Comparison of ENCODE assay signal across 22 cellular contexts in the genomic region with DNA sequence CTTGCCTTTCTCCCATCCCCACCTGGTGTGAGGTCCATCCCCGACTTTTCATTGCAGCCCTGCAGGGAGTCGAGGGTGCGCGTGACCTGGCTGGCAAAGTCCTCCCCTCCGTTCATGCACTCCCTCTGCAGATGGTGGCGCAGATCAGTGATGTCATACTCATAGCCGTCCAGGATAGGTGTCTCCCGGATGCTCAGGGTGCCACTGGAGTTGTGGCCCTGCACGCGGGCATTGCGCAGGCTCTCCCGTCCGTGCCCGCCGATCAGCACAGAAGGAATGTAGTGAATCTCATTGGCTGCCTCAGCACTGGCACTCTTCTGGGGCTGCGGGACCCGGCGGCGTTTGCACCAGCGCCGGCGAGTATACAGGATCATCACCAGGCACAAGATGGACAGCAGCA.
"Had no signal": no experiment of that assay in that cellular context is flagged by ENCODE, and none has a peak within 500 bp of the region (broad histone marks: within the 10 kb centered on the region; RNA-seq: fewer than 3 reads in every experiment).

No MANE protein-coding gene starts in this region.

- H3K4me3 ChIP-seq: colonic mucosa, left ventricle myocardium inferior, sigmoid colon, spleen, thyroid gland, vagina had no signal

- H3K36me3 ChIP-seq: brain microvascular endothelial cell, colonic mucosa, left ventricle myocardium inferior, sigmoid colon, spleen, thyroid gland, vagina had no signal

- H3K4me1 ChIP-seq: colonic mucosa, left ventricle myocardium inferior, sigmoid colon, spleen, vagina had no signal

- H3K9me3 ChIP-seq: colonic mucosa, left ventricle myocardium inferior, sigmoid colon, spleen, thyroid gland, vagina had no signal

- FAIRE-seq: endometrium, frontal cortex had no signal

- ATAC-seq: activated CD8-positive, alpha-beta T cell treated with anti-CD3 and anti-CD28 coated beads for 36 hours; activated T-cell treated with anti-CD3 and anti-CD28 coated beads, Interleukin-2, amount 50 U/mL, for 4 hours had no signal

- DNase-seq: activated CD4-positive, alpha-beta T cell treated with anti-CD3 and anti-CD28 coated beads for 48 hours; activated CD4-positive, CD25-positive, alpha-beta regulatory T cell; activated CD8-positive, alpha-beta T cell treated with anti-CD3 and anti-CD28 coated beads for 36 hours; activated naive CD4-positive, alpha-beta T cell treated with anti-CD3 and anti-CD28 coated beads, Interleukin-2, amount 10 ng/mL, durations not matched to agents 7 days and 5 days; activated T-cell treated with anti-CD3 and anti-CD28 coated beads, Interleukin-2, amount 50 U/mL, for 4 hours; aorta; brain microvascular endothelial cell; colonic mucosa; head of caudate nucleus; kidney glomerular epithelial cell; left ventricle myocardium inferior; mammary epithelial cell; midbrain; occipital lobe; sigmoid colon; spleen; stimulated activated naive CD4-positive, alpha-beta T cell; T1000; thyroid gland had no signal

- H3K27ac ChIP-seq: brain microvascular endothelial cell, colonic mucosa, left ventricle myocardium inferior, sigmoid colon, spleen, thyroid gland, vagina had no signal

- H3K27me3 ChIP-seq: brain microvascular endothelial cell, colonic mucosa, sigmoid colon, spleen, thyroid gland, vagina had no signal
